ENCODE assay signal across 1 cellular context in genomic region chr10:86440874-86441838, GRCh38.
A peak's percentile ranks its signal among the peaks of the same experiment; 100 is the strongest.
TF ChIP-seq lines count a peak whose summit lies in the region.

No MANE protein-coding gene starts in this region.

TF ChIP-seq in HepG2, 621 proteins besides CTCF, POLR2A, EP300 and RAD21 (continued from another document and continues in another):
- TF ChIP-seq TFAP4 (IDR thresholded peaks at IDR 0.05; ENCODE audit: borderline replicate concordance, low read depth), result 0 out of 2 replicates have a peak, but pooled peaks have one; percentile 19
- TF ChIP-seq MZF1 (CRISPR knock-in tag; IDR thresholded peaks at IDR 0.05; ENCODE audit: borderline replicate concordance), result no peak
- TF ChIP-seq U2AF1 (optimal IDR thresholded peaks at IDR 0.05; ENCODE audit: low read depth, low read length), result no peak
- peak; percentile 27; the same call in 1 of the 2 replicates for TF ChIP-seq HOXA3 (CRISPR knock-in tag; IDR thresholded peaks at IDR 0.05)
- TF ChIP-seq FIP1L1 (IDR thresholded peaks at IDR 0.05; ENCODE audit: borderline replicate concordance, insufficient read depth, low read depth, low read length), result no peak
- no peak for TF ChIP-seq SATB2 (CRISPR knock-in tag; IDR thresholded peaks at IDR 0.05)
- peak; percentile 74; the same call in 1 of the 2 replicates for TF ChIP-seq FOXK1 (CRISPR knock-in tag; IDR thresholded peaks at IDR 0.05; ENCODE audit: borderline replicate concordance, low read depth)
- 0 out of 2 replicates have a peak, but pooled peaks have one; percentile 15 for TF ChIP-seq BHLHE40 (IDR thresholded peaks at IDR 0.05; ENCODE audit: low read length)
- no peak for TF ChIP-seq TEAD2 (CRISPR knock-in tag; IDR thresholded peaks at IDR 0.05)
- TF ChIP-seq TARDBP (CRISPR knock-in tag; IDR thresholded peaks at IDR 0.05), result peak; percentile 70
- TF ChIP-seq CREM (IDR thresholded peaks at IDR 0.05), result peak; percentile 85
- TF ChIP-seq CREM (CRISPR knock-in tag; IDR thresholded peaks at IDR 0.05), result no peak
- TF ChIP-seq ZNF460 (CRISPR knock-in tag; IDR thresholded peaks at IDR 0.05; ENCODE audit: borderline replicate concordance), result no peak
- 0 out of 2 replicates have a peak, but pooled peaks have one; percentile 45 for TF ChIP-seq THRA (CRISPR knock-in tag; IDR thresholded peaks at IDR 0.05; ENCODE audit: borderline replicate concordance)
- TF ChIP-seq ZNF556 (CRISPR knock-in tag; IDR thresholded peaks at IDR 0.05; ENCODE audit: borderline replicate concordance), result no peak
- no peak for TF ChIP-seq TAF15 (IDR thresholded peaks at IDR 0.05; ENCODE audit: low read depth, low read length, poor library complexity, severe bottlenecking)
- TF ChIP-seq ZNF704 (CRISPR knock-in tag; IDR thresholded peaks at IDR 0.05; ENCODE audit: borderline replicate concordance), result no peak
- no peak for TF ChIP-seq ZNF256 (CRISPR knock-in tag; conservative IDR thresholded peaks at IDR 0.05)
- TF ChIP-seq, protein P1, sequence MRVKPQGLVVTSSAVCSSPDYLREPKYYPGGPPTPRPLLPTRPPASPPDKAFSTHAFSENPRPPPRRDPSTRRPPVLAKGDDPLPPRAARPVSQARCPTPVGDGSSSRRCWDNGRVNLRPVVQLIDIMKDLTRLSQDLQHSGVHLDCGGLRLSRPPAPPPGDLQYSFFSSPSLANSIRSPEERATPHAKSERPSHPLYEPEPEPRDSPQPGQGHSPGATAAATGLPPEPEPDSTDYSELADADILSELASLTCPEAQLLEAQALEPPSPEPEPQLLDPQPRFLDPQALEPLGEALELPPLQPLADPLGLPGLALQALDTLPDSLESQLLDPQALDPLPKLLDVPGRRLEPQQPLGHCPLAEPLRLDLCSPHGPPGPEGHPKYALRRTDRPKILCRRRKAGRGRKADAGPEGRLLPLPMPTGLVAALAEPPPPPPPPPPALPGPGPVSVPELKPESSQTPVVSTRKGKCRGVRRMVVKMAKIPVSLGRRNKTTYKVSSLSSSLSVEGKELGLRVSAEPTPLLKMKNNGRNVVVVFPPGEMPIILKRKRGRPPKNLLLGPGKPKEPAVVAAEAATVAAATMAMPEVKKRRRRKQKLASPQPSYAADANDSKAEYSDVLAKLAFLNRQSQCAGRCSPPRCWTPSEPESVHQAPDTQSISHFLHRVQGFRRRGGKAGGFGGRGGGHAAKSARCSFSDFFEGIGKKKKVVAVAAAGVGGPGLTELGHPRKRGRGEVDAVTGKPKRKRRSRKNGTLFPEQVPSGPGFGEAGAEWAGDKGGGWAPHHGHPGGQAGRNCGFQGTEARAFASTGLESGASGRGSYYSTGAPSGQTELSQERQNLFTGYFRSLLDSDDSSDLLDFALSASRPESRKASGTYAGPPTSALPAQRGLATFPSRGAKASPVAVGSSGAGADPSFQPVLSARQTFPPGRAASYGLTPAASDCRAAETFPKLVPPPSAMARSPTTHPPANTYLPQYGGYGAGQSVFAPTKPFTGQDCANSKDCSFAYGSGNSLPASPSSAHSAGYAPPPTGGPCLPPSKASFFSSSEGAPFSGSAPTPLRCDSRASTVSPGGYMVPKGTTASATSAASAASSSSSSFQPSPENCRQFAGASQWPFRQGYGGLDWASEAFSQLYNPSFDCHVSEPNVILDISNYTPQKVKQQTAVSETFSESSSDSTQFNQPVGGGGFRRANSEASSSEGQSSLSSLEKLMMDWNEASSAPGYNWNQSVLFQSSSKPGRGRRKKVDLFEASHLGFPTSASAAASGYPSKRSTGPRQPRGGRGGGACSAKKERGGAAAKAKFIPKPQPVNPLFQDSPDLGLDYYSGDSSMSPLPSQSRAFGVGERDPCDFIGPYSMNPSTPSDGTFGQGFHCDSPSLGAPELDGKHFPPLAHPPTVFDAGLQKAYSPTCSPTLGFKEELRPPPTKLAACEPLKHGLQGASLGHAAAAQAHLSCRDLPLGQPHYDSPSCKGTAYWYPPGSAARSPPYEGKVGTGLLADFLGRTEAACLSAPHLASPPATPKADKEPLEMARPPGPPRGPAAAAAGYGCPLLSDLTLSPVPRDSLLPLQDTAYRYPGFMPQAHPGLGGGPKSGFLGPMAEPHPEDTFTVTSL (CRISPR knock-in tag; IDR thresholded peaks at IDR 0.05; ENCODE audit: borderline replicate concordance), result peak; percentile 86; the same call in 1 of the 2 replicates
- no peak for TF ChIP-seq CAMTA2 (CRISPR knock-in tag; IDR thresholded peaks at IDR 0.05; ENCODE audit: borderline replicate concordance)
- TF ChIP-seq, protein P2, sequence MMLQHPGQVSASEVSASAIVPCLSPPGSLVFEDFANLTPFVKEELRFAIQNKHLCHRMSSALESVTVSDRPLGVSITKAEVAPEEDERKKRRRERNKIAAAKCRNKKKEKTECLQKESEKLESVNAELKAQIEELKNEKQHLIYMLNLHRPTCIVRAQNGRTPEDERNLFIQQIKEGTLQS (CRISPR knock-in tag; IDR thresholded peaks at IDR 0.05), result peak; percentile 60
- TF ChIP-seq, protein P3, sequence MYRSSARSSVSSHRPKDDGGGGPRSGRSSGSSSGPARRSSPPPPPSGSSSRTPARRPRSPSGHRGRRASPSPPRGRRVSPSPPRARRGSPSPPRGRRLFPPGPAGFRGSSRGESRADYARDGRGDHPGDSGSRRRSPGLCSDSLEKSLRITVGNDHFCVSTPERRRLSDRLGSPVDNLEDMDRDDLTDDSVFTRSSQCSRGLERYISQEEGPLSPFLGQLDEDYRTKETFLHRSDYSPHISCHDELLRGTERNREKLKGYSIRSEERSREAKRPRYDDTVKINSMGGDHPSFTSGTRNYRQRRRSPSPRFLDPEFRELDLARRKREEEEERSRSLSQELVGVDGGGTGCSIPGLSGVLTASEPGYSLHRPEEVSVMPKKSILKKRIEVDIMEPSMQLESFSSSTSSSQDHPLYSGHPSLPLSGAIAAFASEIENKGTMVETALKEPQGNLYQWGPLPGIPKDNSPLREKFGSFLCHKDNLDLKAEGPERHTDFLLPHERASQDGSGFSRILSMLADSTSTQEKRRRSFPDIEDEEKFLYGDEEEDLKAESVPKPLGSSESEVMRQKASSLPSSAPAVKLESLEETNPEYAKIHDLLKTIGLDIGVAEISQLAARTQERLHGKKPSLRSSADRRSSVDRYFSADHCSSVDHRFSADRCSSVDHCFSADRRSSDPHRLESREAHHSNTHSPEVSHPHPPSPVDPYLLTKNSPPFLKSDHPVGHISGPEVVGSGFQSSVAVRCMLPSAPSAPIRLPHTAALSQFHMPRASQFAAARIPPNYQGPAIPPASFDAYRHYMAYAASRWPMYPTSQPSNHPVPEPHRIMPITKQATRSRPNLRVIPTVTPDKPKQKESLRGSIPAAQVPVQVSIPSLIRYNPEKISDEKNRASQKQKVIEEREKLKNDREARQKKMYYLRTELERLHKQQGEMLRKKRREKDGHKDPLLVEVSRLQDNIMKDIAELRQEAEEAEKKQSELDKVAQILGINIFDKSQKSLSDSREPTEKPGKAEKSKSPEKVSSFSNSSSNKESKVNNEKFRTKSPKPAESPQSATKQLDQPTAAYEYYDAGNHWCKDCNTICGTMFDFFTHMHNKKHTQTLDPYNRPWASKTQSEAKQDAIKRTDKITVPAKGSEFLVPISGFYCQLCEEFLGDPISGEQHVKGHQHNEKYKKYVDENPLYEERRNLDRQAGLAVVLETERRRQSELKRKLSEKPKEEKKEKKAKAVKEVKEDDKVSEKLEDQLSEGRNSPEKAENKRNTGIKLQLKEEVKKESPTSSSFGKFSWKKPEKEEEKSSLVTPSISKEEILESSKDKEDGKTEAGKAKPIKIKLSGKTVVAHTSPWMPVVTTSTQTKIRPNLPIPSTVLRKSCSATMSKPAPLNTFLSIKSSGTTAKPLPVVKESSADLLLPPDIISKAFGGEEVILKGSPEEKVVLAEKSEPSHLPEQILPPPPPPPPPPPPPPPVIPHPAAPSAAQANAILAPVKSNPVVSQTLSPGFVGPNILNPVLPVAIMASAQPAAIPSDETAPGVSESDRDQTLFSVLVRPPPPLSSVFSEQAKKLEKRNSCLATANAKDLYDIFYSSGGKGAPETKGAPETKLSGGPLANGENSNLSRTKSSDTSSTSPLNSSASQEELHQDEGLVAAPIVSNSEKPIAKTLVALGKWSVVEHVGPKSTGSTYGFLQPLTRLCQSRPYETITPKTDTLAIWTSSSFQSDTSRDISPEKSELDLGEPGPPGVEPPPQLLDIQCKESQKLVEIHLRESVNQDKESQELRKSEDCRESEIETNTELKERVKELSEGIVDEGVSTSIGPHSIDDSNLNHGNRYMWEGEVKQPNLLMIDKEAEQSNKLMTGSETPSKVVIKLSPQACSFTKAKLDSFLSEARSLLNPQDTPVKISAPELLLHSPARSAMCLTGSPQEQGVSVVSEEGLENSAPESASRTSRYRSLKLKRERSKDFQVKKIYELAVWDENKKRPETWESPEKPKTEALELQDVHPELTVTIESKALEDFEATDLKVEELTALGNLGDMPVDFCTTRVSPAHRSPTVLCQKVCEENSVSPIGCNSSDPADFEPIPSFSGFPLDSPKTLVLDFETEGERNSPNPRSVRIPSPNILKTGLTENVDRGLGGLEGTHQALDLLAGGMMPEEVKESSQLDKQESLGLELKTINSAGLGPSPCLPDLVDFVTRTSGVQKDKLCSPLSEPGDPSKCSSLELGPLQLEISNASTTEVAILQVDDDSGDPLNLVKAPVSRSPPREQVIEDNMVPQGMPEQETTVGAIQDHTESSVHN (CRISPR knock-in tag; IDR thresholded peaks at IDR 0.05), result no peak
- TF ChIP-seq NFAT5 (CRISPR knock-in tag; IDR thresholded peaks at IDR 0.05), result no peak
- peak in 1 of 2 experiments; percentile 42; a peak in 1 of 4 replicates for TF ChIP-seq KLF16 (CRISPR knock-in tag; IDR thresholded peaks at IDR 0.05)
- peak; percentile 45 for TF ChIP-seq RBFOX2 (IDR thresholded peaks at IDR 0.05; ENCODE audit: low read depth, low read length)
- TF ChIP-seq ZNF30 (CRISPR knock-in tag; IDR thresholded peaks at IDR 0.05), result no peak
- TF ChIP-seq AHR (CRISPR knock-in tag; IDR thresholded peaks at IDR 0.05), result no peak
- TF ChIP-seq ZFX (CRISPR knock-in tag; IDR thresholded peaks at IDR 0.05; ENCODE audit: low read depth), result peak; percentile 21; the same call in 1 of the 2 replicates
- TF ChIP-seq ZNF616 (CRISPR knock-in tag; IDR thresholded peaks at IDR 0.05; ENCODE audit: low read depth), result no peak
- no peak for TF ChIP-seq ZFY (CRISPR knock-in tag; IDR thresholded peaks at IDR 0.05)
- TF ChIP-seq ZMYM4 (CRISPR knock-in tag; IDR thresholded peaks at IDR 0.05), result peak; percentile 37; the same call in 1 of the 2 replicates
- no peak for TF ChIP-seq RAD51 (IDR thresholded peaks at IDR 0.05; ENCODE audit: borderline replicate concordance)
- peak; percentile 62 for TF ChIP-seq NFE2L2 (IDR thresholded peaks at IDR 0.05; ENCODE audit: low read length)
